In genomic region chr5:28084069-28084468, GRCh38 we compare ENCODE assay signal across 18 cellular contexts.
A peak's percentile ranks its signal among the peaks of the same experiment; 100 is the strongest.
DNase-seq lines count a peak whose midpoint lies in the region; ATAC-seq lines count a peak whose summit lies in the region.
"Had no signal": no experiment of that assay in that cellular context is flagged by ENCODE, and none has a peak within 500 bp of the region (broad histone marks: within the 10 kb centered on the region; RNA-seq: fewer than 3 reads in every experiment).

No MANE protein-coding gene starts in this region.

- no peaks in the 10 kb centered on the region for H3K36me3 Mint-ChIP-seq in stimulated activated effector memory CD8-positive, alpha-beta T cell treated with anti-CD3 and anti-CD28 coated beads, Interleukin-12 subunit alpha, Interleukin-12 subunit beta, amount 100 ng/mL, for 72 hours
- H3K36me3 Mint-ChIP-seq: CD8-positive, alpha-beta T cell had no signal

- H3K9me3 Mint-ChIP-seq in stimulated activated effector memory CD8-positive, alpha-beta T cell treated with anti-CD3 and anti-CD28 coated beads, Interleukin-12 subunit alpha, Interleukin-12 subunit beta, amount 100 ng/mL, for 72 hours = peaks cover 21% of the 10 kb centered on the region

- peak; percentile 11 for ATAC-seq in esophagus mucosa
- peak; percentile 32 for ATAC-seq in stimulated activated effector memory CD8-positive, alpha-beta T cell treated with anti-CD3 and anti-CD28 coated beads, Interleukin-12 subunit alpha, Interleukin-12 subunit beta, amount 100 ng/mL, for 72 hours
- ATAC-seq in stimulated activated naive CD8-positive, alpha-beta T cell treated with anti-CD3 and anti-CD28 coated beads, Interleukin-15, Interleukin-2, amounts not matched to agents 100 U/mL and 50 U/mL, for 24 hours = no peak
- ATAC-seq: CD8-positive, alpha-beta T cell had no signal

- H3K4me3 Mint-ChIP-seq in stimulated activated effector memory CD8-positive, alpha-beta T cell treated with anti-CD3 and anti-CD28 coated beads, Interleukin-12 subunit alpha, Interleukin-12 subunit beta, amount 100 ng/mL, for 72 hours = no peak overlapping the region
- H3K4me3 Mint-ChIP-seq: B cell; CD8-positive, alpha-beta T cell; H9 had no signal

- H3K27ac Mint-ChIP-seq in stimulated activated effector memory CD8-positive, alpha-beta T cell treated with anti-CD3 and anti-CD28 coated beads, Interleukin-12 subunit alpha, Interleukin-12 subunit beta, amount 100 ng/mL, for 72 hours = no peak overlapping the region
- H3K27ac Mint-ChIP-seq: B cell; CD8-positive, alpha-beta T cell; H9 had no signal

- DNase-seq in activated gamma-delta T cell (lab: John Stamatoyannopoulos, UW) = peak; percentile 2
- no peak for DNase-seq in activated gamma-delta T cell treated with Interleukin-2 at 50 U/mL for 16 hours
- no peak for DNase-seq in stimulated activated effector memory CD8-positive, alpha-beta T cell treated with anti-CD3 and anti-CD28 coated beads, Interleukin-12 subunit alpha, Interleukin-12 subunit beta, amount 100 ng/mL, for 72 hours (ENCODE audit: low spot score in 2 of 2)
- DNase-seq in DMS79 treated with DMSO at 0.1 percent for 48 hours (lab: John Stamatoyannopoulos, UW) = no peak
- no peak for DNase-seq in ureter (ENCODE audit: low spot score)
- DNase-seq in stimulated activated naive CD8-positive, alpha-beta T cell treated with anti-CD3 and anti-CD28 coated beads, Interleukin-15, Interleukin-2, amounts not matched to agents 100 U/mL and 50 U/mL, for 24 hours = no peak
- DNase-seq: CD8-positive, alpha-beta T cell; DMS 273 treated with DMSO at 0.1 percent for 48 hours; DMS79; H9; KBM-7; MG63; NCI-H2029; NCI-H526 treated with DMSO at 0.1 percent for 48 hours; RPMI8226; SHP77 had no signal

- no peaks in the 10 kb centered on the region for H3K4me1 Mint-ChIP-seq in stimulated activated effector memory CD8-positive, alpha-beta T cell treated with anti-CD3 and anti-CD28 coated beads, Interleukin-12 subunit alpha, Interleukin-12 subunit beta, amount 100 ng/mL, for 72 hours
- H3K4me1 Mint-ChIP-seq: B cell had no signal
